ENCODE assay signal across 1 cellular context in the genomic region with DNA sequence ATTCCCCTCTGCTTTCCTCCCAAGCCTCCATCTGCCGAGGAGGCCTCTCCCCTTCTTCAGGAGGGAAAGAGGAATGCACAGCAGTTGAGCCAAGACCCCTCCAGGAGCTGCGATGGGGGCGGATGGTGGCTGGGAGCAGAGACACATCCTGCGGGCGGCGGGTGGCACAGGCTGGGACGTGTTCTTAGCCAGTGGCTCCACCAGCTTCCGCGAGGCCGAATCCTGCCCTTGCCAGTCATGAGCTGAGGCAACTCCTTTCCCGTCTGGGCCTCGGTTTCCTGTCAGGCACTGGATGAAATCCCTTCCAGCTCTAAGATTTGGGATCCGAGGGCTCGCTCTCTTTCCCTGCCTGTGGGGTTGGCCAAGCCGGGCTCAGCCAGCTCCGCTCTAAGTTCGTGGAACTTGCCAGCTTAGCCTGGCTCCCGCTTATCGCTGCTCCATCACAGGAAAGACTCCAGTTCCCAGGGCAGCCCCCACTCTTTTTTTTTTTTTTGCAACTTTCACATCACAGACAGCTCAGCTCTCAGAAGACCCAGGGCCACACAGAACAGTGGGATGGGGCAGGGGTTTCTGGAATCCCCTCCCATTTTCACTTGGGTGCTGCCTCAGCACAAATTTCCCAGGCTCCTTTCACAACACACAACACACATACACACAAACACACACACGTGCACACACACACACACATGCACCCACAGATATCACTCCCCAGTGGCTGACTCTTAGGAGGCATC.
TF ChIP-seq lines count a peak whose summit lies in the region.

No MANE protein-coding gene starts in this region.

TF ChIP-seq in SK-N-SH treated with all-trans-retinoic acid at 6 μM for 48 hours, 23 proteins besides CTCF, POLR2A, EP300 and RAD21 (continued from another document):
- TF ChIP-seq, protein P1, sequence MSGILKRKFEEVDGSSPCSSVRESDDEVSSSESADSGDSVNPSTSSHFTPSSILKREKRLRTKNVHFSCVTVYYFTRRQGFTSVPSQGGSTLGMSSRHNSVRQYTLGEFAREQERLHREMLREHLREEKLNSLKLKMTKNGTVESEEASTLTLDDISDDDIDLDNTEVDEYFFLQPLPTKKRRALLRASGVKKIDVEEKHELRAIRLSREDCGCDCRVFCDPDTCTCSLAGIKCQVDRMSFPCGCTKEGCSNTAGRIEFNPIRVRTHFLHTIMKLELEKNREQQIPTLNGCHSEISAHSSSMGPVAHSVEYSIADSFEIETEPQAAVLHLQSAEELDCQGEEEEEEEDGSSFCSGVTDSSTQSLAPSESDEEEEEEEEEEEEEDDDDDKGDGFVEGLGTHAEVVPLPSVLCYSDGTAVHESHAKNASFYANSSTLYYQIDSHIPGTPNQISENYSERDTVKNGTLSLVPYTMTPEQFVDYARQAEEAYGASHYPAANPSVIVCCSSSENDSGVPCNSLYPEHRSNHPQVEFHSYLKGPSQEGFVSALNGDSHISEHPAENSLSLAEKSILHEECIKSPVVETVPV (CRISPR knock-in tag; IDR thresholded peaks at IDR 0.05) = no peak
- TF ChIP-seq ZNF70 (CRISPR knock-in tag; IDR thresholded peaks at IDR 0.05) (no peak), RARB (CRISPR knock-in tag; IDR thresholded peaks at IDR 0.05) (no peak), CREB5 (CRISPR knock-in tag; IDR thresholded peaks at IDR 0.05; ENCODE audit: low read depth) (no peak), ZNF565 (CRISPR knock-in tag; conservative IDR thresholded peaks at IDR 0.05; ENCODE audit: low read depth) (no peak), CSDC2 (CRISPR knock-in tag; IDR thresholded peaks at IDR 0.05) (no peak), ISL1 (CRISPR knock-in tag; IDR thresholded peaks at IDR 0.05) (no peak), ESRRG (CRISPR knock-in tag; IDR thresholded peaks at IDR 0.05) (no peak), ZC3H10 (CRISPR knock-in tag; IDR thresholded peaks at IDR 0.05) (no peak)
TF ChIP-seq in SK-N-SH treated with all-trans-retinoic acid at 6 μM for 48 hours: peak in this region for 0.
